Comparison of ENCODE assay signal across 13 cellular contexts in genomic region chr11:88507771-88508557, GRCh38.
DNase-seq lines count a peak whose midpoint lies in the region; ATAC-seq, FAIRE-seq and TF ChIP-seq lines count a peak whose summit lies in the region.
"Had no signal": no experiment of that assay in that cellular context is flagged by ENCODE, and none has a peak within 500 bp of the region (broad histone marks: within the 10 kb centered on the region; RNA-seq: fewer than 3 reads in every experiment).

No MANE protein-coding gene starts in this region.

- no peaks in the 10 kb centered on the region for H3K79me2 ChIP-seq in endothelial cell of umbilical vein (ENCODE audit: control insufficient read depth, insufficient read depth, low read length)

- H2BK12ac ChIP-seq in neuronal stem cell (ENCODE audit: low read length) = no peak overlapping the region

- TF ChIP-seq RAD21 in IMR-90 (IDR thresholded peaks at IDR 0.05; ENCODE audit: low read length) = no peak

- H4K20me1 ChIP-seq in IMR-90 (ENCODE audit: insufficient read depth, low read length) = no peaks in the 10 kb centered on the region
- H4K20me1 ChIP-seq in endothelial cell of umbilical vein (replicated peaks; ENCODE audit: control insufficient read depth, extremely low read depth, insufficient read depth, low read length) = no peaks in the 10 kb centered on the region

- TF ChIP-seq POLR2A in IMR-90 (IDR thresholded peaks at IDR 0.05; ENCODE audit: low read depth, low read length) = no peak
- no peak for TF ChIP-seq POLR2A in endothelial cell of umbilical vein (IDR thresholded peaks at IDR 0.05; ENCODE audit: low read depth, low read length)
- no peak for TF ChIP-seq POLR2A in GM12891 (IDR thresholded peaks at IDR 0.05; ENCODE audit: low read depth, low read length)

- POLR2A ChIA-PET in CD8-positive, alpha-beta memory T cell (lab: Charles Lee) = no interaction called here
- POLR2A ChIA-PET in IMR-90 (lab: Charles Lee; ENCODE audit: unreplicated experiment) (no interaction called here), endothelial cell of umbilical vein (lab: Charles Lee) (no interaction called here)

- no peak overlapping the region for H3K27ac ChIP-seq in CD8-positive, alpha-beta memory T cell (ENCODE audit: low read depth, low read length)
- H3K27ac ChIP-seq in IMR-90 (ENCODE audit: insufficient read depth, low read length) (no peak overlapping the region), endothelial cell of umbilical vein (ENCODE audit: insufficient read depth, low read depth, low read length) (no peak overlapping the region), neuronal stem cell (replicated peaks; ENCODE audit: low read length) (no peak overlapping the region)
- H3K27ac ChIP-seq: adrenal gland, pancreas had no signal

- H3K23ac ChIP-seq in IMR-90 (ENCODE audit: low read depth, low read length) (no peak overlapping the region), neuronal stem cell (ENCODE audit: low read depth, low read length, poor library complexity) (peak overlapping the region; percentile 44)

- no peak for DNase-seq in CD8-positive, alpha-beta memory T cell
- no peak for DNase-seq in IMR-90
- peak; percentile 16 for DNase-seq in endothelial cell of umbilical vein (ENCODE audit: low read depth, low spot score)
- no peak for DNase-seq in neuronal stem cell (ENCODE audit: low spot score)
- DNase-seq in SIG-M5 (lab: John Stamatoyannopoulos, UW) = no peak
- DNase-seq in NCI-H1092 (lab: John Stamatoyannopoulos, UW) = no peak
- DNase-seq in GM12891 (ENCODE audit: insufficient read length, low spot score) = no peak
- no peak for DNase-seq in MG63
- DNase-seq: DMS79 treated with DMSO at 0.1 percent for 48 hours, foreskin melanocyte, NCI-H446 treated with DMSO at 0.1 percent for 48 hours had no signal

- no peak overlapping the region for H3K9ac ChIP-seq in IMR-90 (ENCODE audit: low read depth, low read length)
- no peak overlapping the region for H3K9ac ChIP-seq in endothelial cell of umbilical vein (replicated peaks; ENCODE audit: extremely low read depth, insufficient read depth, low read length)
- H3K9ac ChIP-seq in neuronal stem cell (ENCODE audit: low read depth, low read length, poor library complexity) = no peak overlapping the region

- TF ChIP-seq CTCF in IMR-90 (conservative IDR thresholded peaks at IDR 0.05; ENCODE audit: low read depth, low read length) (no peak), endothelial cell of umbilical vein (IDR thresholded peaks at IDR 0.05; ENCODE audit: extremely low read depth in 1 of 2, insufficient read depth in 1 of 2, low read depth in 1 of 2, low read length in 2 of 2) (no peak)

- peaks cover 9 to 18% (median 17%) of the 10 kb centered on the region in 3 donors for H3K4me1 Mint-ChIP-seq in CD8-positive, alpha-beta memory T cell

- WGBS in IMR-90 (ENCODE audit: extremely low coverage in 2 of 2, insufficient read length in 1 of 2), 2 experiments = 97% methylated on average over 6 of the region's 19 CpGs; no CpG with 5 or more reads in 1 of the 2 experiments
- WGBS in neuronal stem cell (ENCODE audit: extremely low coverage in 2 of 2, insufficient read length in 2 of 2, insufficient replicate concordance in 1 of 2), 2 donors = no CpG with 5 or more reads among the region's 19 CpGs

- no peak overlapping the region for H3K56ac ChIP-seq in IMR-90 (ENCODE audit: extremely low read depth, insufficient read depth, low read length)

- no peak overlapping the region for H4K91ac ChIP-seq in IMR-90 (ENCODE audit: insufficient read depth, low read depth, low read length)
- no peak overlapping the region for H4K91ac ChIP-seq in neuronal stem cell (ENCODE audit: low read depth, low read length, poor library complexity)

- H3K4me3 ChIP-seq in CD8-positive, alpha-beta memory T cell (ENCODE audit: low read length) = no peak overlapping the region
- no peak overlapping the region for H3K4me3 ChIP-seq in IMR-90 (ENCODE audit: insufficient read depth, low read depth, low read length)
- H3K4me3 ChIP-seq in endothelial cell of umbilical vein (replicated peaks in 1 of 3; ENCODE audit: insufficient read depth in 1 of 3, low read depth in 1 of 3, low read length in 3 of 3) = peak overlapping the region in 1 of 3 experiments; percentile 2
- H3K4me3 ChIP-seq in neuronal stem cell (ENCODE audit: low read length in 2 of 2) = peak overlapping the region in 1 of 2 donors; percentile 80
- no peak overlapping the region for H3K4me3 ChIP-seq in MG63

- H3K27me3 Mint-ChIP-seq in CD8-positive, alpha-beta memory T cell = peaks cover 44 to 69% of the 10 kb centered on the region in 2 donors

- no peak overlapping the region for H3K4ac ChIP-seq in IMR-90 (ENCODE audit: low read depth, low read length)
- H3K4ac ChIP-seq in neuronal stem cell (ENCODE audit: low read length) = no peak overlapping the region

- peak overlapping the region; percentile 6 to 82 (median 78) for H3K4me3 Mint-ChIP-seq in CD8-positive, alpha-beta memory T cell

- peaks cover 0 to 2% (median 0%) of the 10 kb centered on the region in 3 donors for H3K36me3 Mint-ChIP-seq in CD8-positive, alpha-beta memory T cell

- dilution Hi-C loops in IMR-90 (cut with HindIII; ENCODE audit: low sequenced_read_pairs, unreplicated experiment) (no loop called here), endothelial cell of umbilical vein (cut with MboI; ENCODE audit: extremely low pct_ligation_motif_present, low sequenced_read_pairs) (no loop called here)

- H3K9me3 ChIP-seq in CD8-positive, alpha-beta memory T cell (ENCODE audit: low read length) = no peaks in the 10 kb centered on the region
- peaks cover 9% of the 10 kb centered on the region; the same call in 1 of the 2 replicates for H3K9me3 ChIP-seq in IMR-90 (ENCODE audit: control insufficient read depth, insufficient read depth, low read length)
- no peaks in the 10 kb centered on the region for H3K9me3 ChIP-seq in endothelial cell of umbilical vein (replicated peaks; ENCODE audit: control insufficient read depth, insufficient read depth, low read length)
- H3K9me3 ChIP-seq in neuronal stem cell (replicated peaks in 1 of 2; ENCODE audit: control insufficient read depth in 2 of 2, insufficient read depth in 1 of 2, low read depth in 1 of 2, low read length in 2 of 2) = no peaks in the 10 kb centered on the region
- H3K9me3 ChIP-seq in MG63 = no peaks in the 10 kb centered on the region
- H3K9me3 ChIP-seq: adrenal gland, pancreas had no signal

- H2BK20ac ChIP-seq in IMR-90 (ENCODE audit: low read depth, low read length) = no peak overlapping the region

- H3K36me3 ChIP-seq in CD8-positive, alpha-beta memory T cell (ENCODE audit: insufficient read depth, low read length) = no peaks in the 10 kb centered on the region
- no peaks in the 10 kb centered on the region for H3K36me3 ChIP-seq in IMR-90 (ENCODE audit: control insufficient read depth, insufficient read depth, low read length)
- no peaks in the 10 kb centered on the region for H3K36me3 ChIP-seq in endothelial cell of umbilical vein (ENCODE audit: control insufficient read depth in 2 of 2, extremely low read depth in 1 of 2, insufficient read depth in 2 of 2, low read length in 2 of 2)
- H3K36me3 ChIP-seq in neuronal stem cell (replicated peaks in 1 of 2; ENCODE audit: control insufficient read depth in 2 of 2, insufficient read depth in 2 of 2, low read length in 2 of 2) = no peaks in the 10 kb centered on the region
- no peaks in the 10 kb centered on the region for H3K36me3 ChIP-seq in MG63
- H3K36me3 ChIP-seq: adrenal gland, pancreas had no signal

- no peaks in the 10 kb centered on the region for H3K79me1 ChIP-seq in IMR-90 (ENCODE audit: low read depth in 1 of 2, low read length in 2 of 2)
- no peaks in the 10 kb centered on the region for H3K79me1 ChIP-seq in neuronal stem cell (ENCODE audit: low read depth, low read length)

- peaks cover 16% of the 10 kb centered on the region for H3K27me3 ChIP-seq in CD8-positive, alpha-beta memory T cell (ENCODE audit: insufficient read depth, low read length, poor library complexity, severe bottlenecking)
- H3K27me3 ChIP-seq in IMR-90 (ENCODE audit: control insufficient read depth, insufficient read depth, low read length) (peaks cover 3% of the 10 kb centered on the region; the same call in 1 of the 2 replicates), endothelial cell of umbilical vein (ENCODE audit: control insufficient read depth in 2 of 2, insufficient read depth in 2 of 2, low read length in 2 of 2) (no peaks in the 10 kb centered on the region), neuronal stem cell (ENCODE audit: control insufficient read depth in 3 of 3, insufficient read depth in 3 of 3, low read depth in 1 of 3, low read length in 3 of 3) (peaks cover 0 to 23% (median 2%) of the 10 kb centered on the region in 3 experiments), MG63 (no peaks in the 10 kb centered on the region)

- peak overlapping the region in 1 of 8 donors; percentile 5 for H3K27ac Mint-ChIP-seq in CD8-positive, alpha-beta memory T cell

- H3K9me1 ChIP-seq in IMR-90 (ENCODE audit: insufficient read depth, low read length) (no peaks in the 10 kb centered on the region), endothelial cell of umbilical vein (replicated peaks; ENCODE audit: control insufficient read depth, extremely low read depth, insufficient read depth, low read length) (no peaks in the 10 kb centered on the region)

- peaks cover 4% of the 10 kb centered on the region for H3K4me1 ChIP-seq in CD8-positive, alpha-beta memory T cell (ENCODE audit: insufficient read depth, low read length)
- H3K4me1 ChIP-seq in IMR-90 (ENCODE audit: control insufficient read depth, insufficient read depth, low read length) = peaks cover 1% of the 10 kb centered on the region; the same call in 1 of the 2 replicates
- peaks cover 4% of the 10 kb centered on the region for H3K4me1 ChIP-seq in endothelial cell of umbilical vein (ENCODE audit: control insufficient read depth, extremely low read depth, insufficient read depth, low read length)
- H3K4me1 ChIP-seq in neuronal stem cell (ENCODE audit: control insufficient read depth in 2 of 2, insufficient read depth in 1 of 2, low read depth in 1 of 2, low read length in 2 of 2) = peaks cover 0 to 2% of the 10 kb centered on the region in 2 donors

- H3K14ac ChIP-seq in IMR-90 (replicated peaks; ENCODE audit: low read depth, low read length) = no peak overlapping the region
- H3K14ac ChIP-seq in neuronal stem cell (ENCODE audit: low read length) = no peak overlapping the region

- H2BK120ac ChIP-seq in IMR-90 (ENCODE audit: low read depth, low read length) (no peak overlapping the region), neuronal stem cell (ENCODE audit: low read depth, low read length) (no peak overlapping the region)

- no TSS peak for BruUV-seq in IMR-90 (replicated peaks; lab: Mats Ljungman, UMichigan)
- TSS peak; percentile 50 for BruUV-seq in endothelial cell of umbilical vein (replicated peaks; lab: Mats Ljungman, UMichigan)

- no peak for FAIRE-seq in endothelial cell of umbilical vein (lab: Jason Lieb, UNC)
- no peak for FAIRE-seq in GM12891 (lab: Jason Lieb, UNC)
- FAIRE-seq: pancreas had no signal

- H4K5ac ChIP-seq in IMR-90 (ENCODE audit: low read depth, low read length) = no peak overlapping the region

- no peak for ATAC-seq in IMR-90 (ENCODE audit: low read depth)

- in situ Hi-C loops in IMR-90 (cut with MboI; ENCODE audit: low sequenced_read_pairs) = no loop called here

- H2BK5ac ChIP-seq in IMR-90 (ENCODE audit: low read depth, low read length, poor library complexity, severe bottlenecking) (no peak overlapping the region), neuronal stem cell (ENCODE audit: low read length) (no peak overlapping the region)

- no peak overlapping the region for H2BK15ac ChIP-seq in IMR-90 (ENCODE audit: low read depth, low read length)
- H2BK15ac ChIP-seq in neuronal stem cell (ENCODE audit: low read length) = peak overlapping the region; percentile 92

- H3K4me2 ChIP-seq in IMR-90 (ENCODE audit: low read depth, low read length) (no peak overlapping the region), endothelial cell of umbilical vein (ENCODE audit: insufficient read depth, low read length) (peak overlapping the region; percentile 41), neuronal stem cell (ENCODE audit: insufficient read depth, low read length, poor library complexity, severe bottlenecking) (peak overlapping the region; percentile 89)

- CTCF ChIA-PET in CD8-positive, alpha-beta memory T cell (lab: Charles Lee) = no interaction called here
- CTCF ChIA-PET in IMR-90 (lab: Yijun Ruan, JAX) (no interaction called here), endothelial cell of umbilical vein (lab: Charles Lee) (interaction anchor here (0.8 to 1.6 kb wide), 6 partner anchors 23 to 151 kb away, joined by 3 to 8 read pairs (median 4); no protein-coding TSS in a partner anchor)

- no peak overlapping the region for H2AK9ac ChIP-seq in IMR-90 (replicated peaks; ENCODE audit: low read depth, low read length, poor library complexity)

- intact Hi-C loops in IMR-90 (cut with micrococcal nuclease) = no loop called here
- intact Hi-C loops in endothelial cell of umbilical vein (cut with micrococcal nuclease) = no loop called here

- H2AK5ac ChIP-seq in IMR-90 (ENCODE audit: low read depth, low read length) (no peak overlapping the region), neuronal stem cell (ENCODE audit: low read depth, low read length) (no peak overlapping the region)

- H4K8ac ChIP-seq in IMR-90 (ENCODE audit: low read depth in 2 of 2, low read length in 2 of 2) (no peak overlapping the region; a peak in 1 of 4 replicates), neuronal stem cell (ENCODE audit: low read depth, low read length) (no peak overlapping the region)

- no peaks in the 10 kb centered on the region for H3K9me3 Mint-ChIP-seq in CD8-positive, alpha-beta memory T cell

- peak overlapping the region; percentile 53 for H2AFZ ChIP-seq in IMR-90 (replicated peaks; ENCODE audit: low read length, poor library complexity)
- H2AFZ ChIP-seq in endothelial cell of umbilical vein (ENCODE audit: low read depth, low read length) = peak overlapping the region; percentile 46
- H2AFZ ChIP-seq in neuronal stem cell (ENCODE audit: low read length) = no peak overlapping the region

- H3K18ac ChIP-seq in IMR-90 (ENCODE audit: low read depth, low read length) (no peak overlapping the region), neuronal stem cell (ENCODE audit: low read length) (no peak overlapping the region)
